9 cellular contexts compared by ENCODE assay signal in genomic region chrX:101347859-101348451, GRCh38. TPM values are rescaled to one million over a fixed set of nuclear protein-coding genes. Genes with fewer than 3 reads are reported as not detected.
A peak's percentile ranks its signal among the peaks of the same experiment; 100 is the strongest.
DNase-seq lines count a peak whose midpoint lies in the region; TF ChIP-seq lines count a peak whose summit lies in the region.
"Had no signal": no experiment of that assay in that cellular context is flagged by ENCODE, and none has a peak within 500 bp of the region (broad histone marks: within the 10 kb centered on the region; RNA-seq: fewer than 3 reads in every experiment).

No MANE protein-coding gene starts in this region.

- peak overlapping the region; percentile 77 for H3K9ac ChIP-seq in ES-I3 (ENCODE audit: low read depth, low read length)
- H3K9ac ChIP-seq in fibroblast of lung (ENCODE audit: insufficient read depth, low read length): peak overlapping the region; percentile 68
- peak overlapping the region; percentile 48 for H3K9ac ChIP-seq in neural cell (ENCODE audit: low read length)

- H3K4me2 ChIP-seq in fibroblast of lung (ENCODE audit: extremely low read depth, insufficient read depth, low read length) (peak overlapping the region; percentile 64), neural cell (ENCODE audit: low read length) (peak overlapping the region; percentile 39)

- no peaks in the 10 kb centered on the region; the same call in 1 of the 2 replicates for H3K4me1 ChIP-seq in ES-I3 (ENCODE audit: insufficient read depth, low read length)
- H3K4me1 ChIP-seq in HEK293 (ENCODE audit: control insufficient read depth, insufficient read depth, low read length): peaks cover 10% of the 10 kb centered on the region; the same call in 1 of the 2 replicates
- H3K4me1 ChIP-seq in SJCRH30: 0 out of 2 replicates have a peak, but pooled peaks cover 6% of the 10 kb centered on the region
- H3K4me1 ChIP-seq in fibroblast of lung (ENCODE audit: control insufficient read depth, extremely low read depth, insufficient read depth, low read length): peaks cover 2% of the 10 kb centered on the region

- peak overlapping the region; percentile 12 for H2AFZ ChIP-seq in fibroblast of lung (ENCODE audit: low read length)
- H2AFZ ChIP-seq in neural cell (ENCODE audit: low read depth, low read length): peak overlapping the region; percentile 40

- no peak for TF ChIP-seq RAD21 in neural cell (conservative IDR thresholded peaks at IDR 0.05)

- TF ChIP-seq CTCF in HEK293 (tag by site-specific recombination; IDR thresholded peaks at IDR 0.05) (no peak), fibroblast of lung (conservative IDR thresholded peaks at IDR 0.05 in 1 of 2, IDR thresholded peaks at IDR 0.05 in 1 of 2; ENCODE audit: low read depth in 1 of 2, low read length in 2 of 2) (no peak), neural cell (IDR thresholded peaks at IDR 0.05; ENCODE audit: poor library complexity, severe bottlenecking) (no peak)

- H3K9me3 ChIP-seq in ES-I3 (ENCODE audit: control insufficient read depth, insufficient read depth, low read length) (no peaks in the 10 kb centered on the region), HEK293 (ENCODE audit: control insufficient read depth, insufficient read depth, low read depth, low read length) (no peaks in the 10 kb centered on the region), SJCRH30 (replicated peaks) (no peaks in the 10 kb centered on the region), fibroblast of lung (ENCODE audit: control insufficient read depth, insufficient read depth, low read depth, low read length) (no peaks in the 10 kb centered on the region), neural cell (ENCODE audit: low read length) (no peaks in the 10 kb centered on the region)

- H3K27ac ChIP-seq in HEK293 (ENCODE audit: extremely low read depth, low read depth, low read length) (peak overlapping the region; percentile 80), SJCRH30 (peak overlapping the region; percentile 86), fibroblast of lung (ENCODE audit: insufficient read depth, low read length) (peak overlapping the region; percentile 74), neural cell (ENCODE audit: low read length) (no peak overlapping the region)

- CTCF ChIA-PET in HEK293 (lab: Yijun Ruan, JAX): interaction anchor here (0.6 to 4.1 kb wide), 2 partner anchors 43 to 466 kb away, joined by 5 to 16 read pairs; partner anchors contain the start of gene RPL36A

- peaks cover 13% of the 10 kb centered on the region for H3K79me2 ChIP-seq in fibroblast of lung (ENCODE audit: control insufficient read depth, insufficient read depth, low read length)
- H3K79me2 ChIP-seq in neural cell (replicated peaks; ENCODE audit: insufficient read depth, low read length): no peaks in the 10 kb centered on the region

- H3K27me3 ChIP-seq in SJCRH30: no peaks in the 10 kb centered on the region
- H3K27me3 ChIP-seq in fibroblast of lung (ENCODE audit: control insufficient read depth, insufficient read depth, low read length): no peaks in the 10 kb centered on the region
- H3K27me3 ChIP-seq in neural cell (ENCODE audit: insufficient read depth, low read depth, low read length): no peaks in the 10 kb centered on the region

- no peak for TF ChIP-seq EP300 in neural cell (conservative IDR thresholded peaks at IDR 0.05; ENCODE audit: poor library complexity, severe bottlenecking)

- peak overlapping the region; percentile 61 for H3K4me3 ChIP-seq in HEK293 (ENCODE audit: low read depth, low read length)
- H3K4me3 ChIP-seq in SJCRH30: peak overlapping the region; percentile 80
- peak overlapping the region; percentile 50 to 72 (median 70) for H3K4me3 ChIP-seq in fibroblast of lung (replicated peaks in 1 of 4; ENCODE audit: control extremely low read depth in 1 of 4, insufficient read depth in 1 of 4, low read depth in 3 of 4, low read length in 4 of 4)
- peak overlapping the region; percentile 82 for H3K4me3 ChIP-seq in neural cell (ENCODE audit: low read length)

- H3F3A ChIP-seq in neural cell (ENCODE audit: insufficient read depth, low read length, poor library complexity, severe bottlenecking): no peaks in the 10 kb centered on the region

- H3K36me3 ChIP-seq in ES-I3 (ENCODE audit: insufficient read depth, low read length) (no peaks in the 10 kb centered on the region), HEK293 (ENCODE audit: control insufficient read depth in 2 of 2, insufficient read depth in 1 of 2, low read length in 2 of 2) (peaks cover 18 to 24% of the 10 kb centered on the region in 2 experiments; a peak in 2 of 3 replicates), SJCRH30 (peaks cover 11% of the 10 kb centered on the region; the same call in 1 of the 2 replicates), fibroblast of lung (ENCODE audit: control insufficient read depth, insufficient read depth, low read length) (no peaks in the 10 kb centered on the region), neural cell (ENCODE audit: insufficient read depth, low read length) (no peaks in the 10 kb centered on the region)

- H3K9me2 ChIP-seq in neural cell (ENCODE audit: insufficient read depth, low read length): no peaks in the 10 kb centered on the region

- DNase-seq in SJCRH30 (no peak), fibroblast of lung (ENCODE audit: low read depth in 2 of 2) (peak; percentile 9 to 20), cortex of kidney (lab: John Stamatoyannopoulos, UW) (no peak), epidermal melanocyte (ENCODE audit: insufficient read length, low spot score) (no peak), NCI-H1417 (lab: John Stamatoyannopoulos, UW) (no peak)

- H4K20me1 ChIP-seq in fibroblast of lung (ENCODE audit: control insufficient read depth, extremely low read depth, insufficient read depth, low read length) (no peaks in the 10 kb centered on the region), neural cell (ENCODE audit: insufficient read depth) (no peaks in the 10 kb centered on the region)

- POLR2A ChIA-PET in HEK293 (lab: Yijun Ruan, JAX): interaction anchor here (0.9 to 4.7 kb wide), 9 partner anchors 10 to 59 kb away, joined by 3 to 105 read pairs (median 6); partner anchors contain the start of genes GLA, HNRNPH2 and RPL36A

TF ChIP-seq in HEK293, 187 proteins besides CTCF, POLR2A, EP300 and RAD21 (continues in another document):
- no peak for TF ChIP-seq OVOL3 (tag by site-specific recombination; IDR thresholded peaks at IDR 0.05)
- no peak for TF ChIP-seq ZNF311 (tag by site-specific recombination; IDR thresholded peaks at IDR 0.05; ENCODE audit: borderline replicate concordance)
- TF ChIP-seq ZFP41 (tag by site-specific recombination; IDR thresholded peaks at IDR 0.05; ENCODE audit: borderline replicate concordance): no peak

TF ChIP-seq in neural cell, 6 proteins besides CTCF, POLR2A, EP300 and RAD21 (continues in another document):
- TF ChIP-seq POLR2AphosphoS5 (IDR thresholded peaks at IDR 0.05) (no peak), MXI1 (conservative IDR thresholded peaks at IDR 0.05; ENCODE audit: poor library complexity, severe bottlenecking) (no peak), SMC3 (conservative IDR thresholded peaks at IDR 0.05; ENCODE audit: poor library complexity) (no peak), TAF1 (IDR thresholded peaks at IDR 0.05; ENCODE audit: low read depth) (no peak), EZH2 (IDR thresholded peaks at IDR 0.05; ENCODE audit: borderline replicate concordance, insufficient read depth, low read length, poor library complexity, severe bottlenecking) (no peak)

RNA-seq across cellular contexts. Expression of gene TIMM8A, which starts 0.6 kb away (rescaled TPM):
- 20.5 and 21.0 TPM in 2 replicates for total RNA-seq in SJCRH30 (2014; rRNA removed; shearing (Covaris generic))
- total RNA-seq in fibroblast of lung: 3.0 and 3.1 TPM in 2 replicates
- polyA plus RNA-seq in fibroblast of lung (7.7 and 12.0 TPM in 2 replicates), neural cell (3.1 and 7.2 TPM in 2 replicates)
- 9.1 and 14.7 TPM in 2 replicates for polyA plus RNA-seq in fibroblast of lung (2012)
- polyA minus RNA-seq in fibroblast of lung (ENCODE audit: low replicate concordance) (1.1 and 4.9 TPM in 2 replicates), neural cell (7.3 and 7.9 TPM in 2 replicates)

RNA-seq across cellular contexts. Expression of gene BTK, which starts 38.0 kb away (rescaled TPM):
- 0.05 TPM in 1 of 2 replicates, not detected in the other for total RNA-seq in SJCRH30 (2014; rRNA removed; shearing (Covaris generic))
- not detected in 2 replicates for total RNA-seq in fibroblast of lung
- polyA plus RNA-seq in fibroblast of lung: 0.05 TPM in 1 of 2 replicates, not detected in the other
- polyA plus RNA-seq in fibroblast of lung (2012): not detected in 2 replicates
- not detected in 2 replicates for polyA minus RNA-seq in fibroblast of lung (ENCODE audit: low replicate concordance)
- polyA plus RNA-seq in neural cell: not detected in 2 replicates
- polyA minus RNA-seq in neural cell: not detected in 2 replicates
- total RNA-seq: T-helper 2 cell treated with Interferon-gamma antibody and Interleukin-4, amounts not matched to agents 100 ng/mL and 5 ng/mL, for 36 hours had no signal

RNA-seq across cellular contexts. Expression of gene RPL36A, which starts 42.9 kb away (rescaled TPM):
- total RNA-seq in SJCRH30 (2014; rRNA removed; shearing (Covaris generic)): 3,964 and 4,118 TPM in 2 replicates
- total RNA-seq in fibroblast of lung: 305 and 521 TPM in 2 replicates
- polyA plus RNA-seq in fibroblast of lung: 2,163 and 2,209 TPM in 2 replicates
- 1,818 and 2,496 TPM in 2 replicates for polyA plus RNA-seq in fibroblast of lung (2012)
- polyA minus RNA-seq in fibroblast of lung (ENCODE audit: low replicate concordance): 3.9 and 12.9 TPM in 2 replicates
- polyA plus RNA-seq in neural cell: 1,366 and 1,978 TPM in 2 replicates
- 95.9 and 408 TPM in 2 replicates for polyA minus RNA-seq in neural cell

RNA-seq across cellular contexts. Expression of gene TAF7L, which starts 56.8 kb away (rescaled TPM):
- 0.10 and 0.13 TPM in 2 replicates for total RNA-seq in SJCRH30 (2014; rRNA removed; shearing (Covaris generic))
- total RNA-seq in fibroblast of lung: 0.33 and 0.51 TPM in 2 replicates
- polyA plus RNA-seq in fibroblast of lung (0.27 and 0.66 TPM in 2 replicates), neural cell (0.59 and 1.1 TPM in 2 replicates)
- 0.22 and 0.67 TPM in 2 replicates for polyA plus RNA-seq in fibroblast of lung (2012)
- polyA minus RNA-seq in fibroblast of lung (ENCODE audit: low replicate concordance) (not detected in 2 replicates), neural cell (0.24 TPM in 1 of 2 replicates, not detected in the other)

RNA-seq across cellular contexts. Expression of gene GLA, which starts 59.8 kb away (rescaled TPM):
- total RNA-seq in SJCRH30 (2014; rRNA removed; shearing (Covaris generic)): 55.9 and 58.5 TPM in 2 replicates
- 11.3 and 19.3 TPM in 2 replicates for total RNA-seq in fibroblast of lung
- 23.1 and 30.3 TPM in 2 replicates for polyA plus RNA-seq in fibroblast of lung
- polyA plus RNA-seq in fibroblast of lung (2012): 16.8 and 24.2 TPM in 2 replicates
- 2.6 and 10.3 TPM in 2 replicates for polyA minus RNA-seq in fibroblast of lung (ENCODE audit: low replicate concordance)
- polyA plus RNA-seq in neural cell: 39.0 and 57.5 TPM in 2 replicates
- 9.7 and 12.4 TPM in 2 replicates for polyA minus RNA-seq in neural cell

Comparison
In these comparisons a context has a peak if more than half of its experiments do, and no peak if none do; other contexts are left out.
1. DNase-seq: peak in fibroblast of lung (2 of 2); none in SJCRH30 (0 of 2), cortex of kidney (single experiment), epidermal melanocyte (single experiment) and NCI-H1417 (0 of 3).
2. Peak in every context shown above with its lines, with median percentiles within 50 percentile points of each other: H3K9ac ChIP-seq and H3K4me3 ChIP-seq.